ENCODE assay signal across 21 cellular contexts in genomic region chr16:59612094-59612493, GRCh38.
DNase-seq lines count a peak whose midpoint lies in the region; ATAC-seq and TF ChIP-seq lines count a peak whose summit lies in the region.
"Had no signal": no experiment of that assay in that cellular context is flagged by ENCODE, and none has a peak within 500 bp of the region (broad histone marks: within the 10 kb centered on the region; RNA-seq: fewer than 3 reads in every experiment).

No MANE protein-coding gene starts in this region.

- no peak overlapping the region for H2BK120ac ChIP-seq in H9 (ENCODE audit: low read depth, low read length, poor library complexity, severe bottlenecking)
- peak overlapping the region; percentile 96 for H2BK120ac ChIP-seq in mesendoderm (ENCODE audit: low read depth, low read length)

- no peaks in the 10 kb centered on the region for H3K23me2 ChIP-seq in H9 (ENCODE audit: insufficient read length, low read depth, low read length, poor library complexity, severe bottlenecking)

- H2BK20ac ChIP-seq in H9 (ENCODE audit: low read depth, low read length, poor library complexity, severe bottlenecking), result no peak overlapping the region

- H3K79me1 ChIP-seq in H9 (ENCODE audit: insufficient read depth, low read depth, low read length, poor library complexity, severe bottlenecking), result no peaks in the 10 kb centered on the region
- H3K79me1 ChIP-seq in mesendoderm (ENCODE audit: low read length), result no peaks in the 10 kb centered on the region

- no peak overlapping the region for H4K5ac ChIP-seq in H9 (ENCODE audit: insufficient read length, low read depth, low read length)
- H4K5ac ChIP-seq in mesendoderm (ENCODE audit: low read length), result no peak overlapping the region

- no CpG with 5 or more reads among the region's 3 CpGs for WGBS in H9 (ENCODE audit: extremely low coverage, insufficient read length, low lambda C conversion rate)
- WGBS in endodermal cell (ENCODE audit: insufficient coverage in 1 of 2, insufficient read length in 1 of 2), 2 experiments, result 29% methylated on average over 1 of the region's 3 CpGs; no CpG with 5 or more reads in 1 of the 2 experiments
- WGBS in mesendoderm (ENCODE audit: extremely low coverage, insufficient coverage, low lambda C conversion rate), result no CpG with 5 or more reads among the region's 3 CpGs

- H2BK5ac ChIP-seq in H9 (ENCODE audit: insufficient read length, low read length) (no peak overlapping the region), mesendoderm (ENCODE audit: low read length) (no peak overlapping the region)

- H2AK5ac ChIP-seq in H9 (ENCODE audit: insufficient read length, low read length) (no peak overlapping the region), mesendoderm (ENCODE audit: low read length) (no peak overlapping the region)

- H3K79me2 ChIP-seq in H9 (ENCODE audit: insufficient read depth, low read length), result no peaks in the 10 kb centered on the region
- no peaks in the 10 kb centered on the region for H3K79me2 ChIP-seq in mesendoderm (ENCODE audit: control insufficient read depth, insufficient read depth, low read length)

- DNase-seq in H9 (peak; percentile 32), endodermal cell (peak; percentile 60), mesendoderm (no peak), osteocyte (ENCODE audit: extremely low spot score, unreplicated experiment) (no peak), medulla oblongata (ENCODE audit: extremely low spot score) (no peak)
- DNase-seq: 8988T; ACHN; AML-193; BE2C; CD4-positive, alpha-beta T cell; CD8-positive, alpha-beta memory T cell; DMS 273 treated with DMSO at 0.1 percent for 48 hours; DMS79; EL; GOT3 had no signal

- no peak overlapping the region for H4K91ac ChIP-seq in H9 (ENCODE audit: insufficient read length, low read depth, low read length)

- no peak overlapping the region for H3K23ac ChIP-seq in H9 (ENCODE audit: insufficient read length, low read depth, low read length)
- no peak overlapping the region for H3K23ac ChIP-seq in mesendoderm (ENCODE audit: low read length)

- no peak overlapping the region for H3T11ph ChIP-seq in H9 (ENCODE audit: low read length)

- H3K4ac ChIP-seq in H9 (ENCODE audit: low read depth, low read length), result no peak overlapping the region
- H3K4ac ChIP-seq in mesendoderm (ENCODE audit: low read depth, low read length), result peak overlapping the region; percentile 70

- no peak for ATAC-seq in HG02884 (IDR thresholded peaks at IDR 0.05; ENCODE audit: unreplicated experiment)
- ATAC-seq: A549, HCT116 had no signal

- H3K4me3 Mint-ChIP-seq in H9, result no peak overlapping the region; a peak in 1 of 5 replicates
- no peak overlapping the region for H3K4me3 Mint-ChIP-seq in endodermal cell
- H3K4me3 Mint-ChIP-seq in osteocyte (ENCODE audit: unreplicated experiment), result no peak overlapping the region
- H3K4me3 Mint-ChIP-seq: CD14-positive monocyte; CD4-positive, alpha-beta T cell; CD8-positive, alpha-beta memory T cell had no signal

- H3K36me3 ChIP-seq in HUES6 (ENCODE audit: control insufficient read depth, insufficient read depth, low read length) (no peaks in the 10 kb centered on the region), endodermal cell (ENCODE audit: control insufficient read depth, insufficient read depth, low read length) (no peaks in the 10 kb centered on the region), mesendoderm (ENCODE audit: control insufficient read depth, insufficient read depth, low read length) (no peaks in the 10 kb centered on the region)
- H3K36me3 ChIP-seq: BE2C; BLaER1 treated with 17β-estradiol and CSF1 and Interleukin-3, amounts not matched to agents 10 nM and 100 nM had no signal

- no peak overlapping the region for H2BK12ac ChIP-seq in H9 (ENCODE audit: insufficient read length, low read depth, low read length)

- H3K9me3 ChIP-seq in H9 (ENCODE audit: control insufficient read depth, low read depth, low read length), result no peaks in the 10 kb centered on the region
- H3K9me3 ChIP-seq in HUES6 (ENCODE audit: control insufficient read depth, insufficient read depth, low read depth, low read length), result no peaks in the 10 kb centered on the region; the same call in 1 of the 2 replicates
- no peaks in the 10 kb centered on the region for H3K9me3 ChIP-seq in endodermal cell (ENCODE audit: control insufficient read depth, low read length)
- H3K9me3 ChIP-seq: A549; BE2C; BLaER1 treated with 17β-estradiol and CSF1 and Interleukin-3, amounts not matched to agents 10 nM and 100 nM had no signal

- H2BK15ac ChIP-seq in H9 (ENCODE audit: low read depth, low read length), result no peak overlapping the region
- peak overlapping the region; percentile 36 for H2BK15ac ChIP-seq in mesendoderm (replicated peaks; ENCODE audit: low read depth)

- H3K27ac Mint-ChIP-seq in H9 (peak overlapping the region in 1 of 3 experiments; percentile 65; a peak in 1 of 7 replicates), endodermal cell (no peak overlapping the region), osteocyte (ENCODE audit: unreplicated experiment) (no peak overlapping the region)
- H3K27ac Mint-ChIP-seq: CD14-positive monocyte; CD4-positive, alpha-beta T cell; CD8-positive, alpha-beta memory T cell had no signal

- no peak overlapping the region for H4K8ac ChIP-seq in H9 (replicated peaks; ENCODE audit: insufficient read length, low read depth, low read length)
- peak overlapping the region; percentile 76 for H4K8ac ChIP-seq in mesendoderm (ENCODE audit: low read depth, low read length)

- H3K4me3 ChIP-seq in HUES6 (ENCODE audit: low read depth, low read length) (peak overlapping the region; percentile 37; the same call in 1 of the 2 replicates), endodermal cell (ENCODE audit: low read length) (no peak overlapping the region), mesendoderm (ENCODE audit: low read length) (no peak overlapping the region)
- H3K4me3 ChIP-seq: A549; BLaER1 treated with 17β-estradiol and CSF1 and Interleukin-3, amounts not matched to agents 10 nM and 100 nM had no signal

- H3K27me3 Mint-ChIP-seq in H9 (ENCODE audit: low read depth), result peaks cover 18% of the 10 kb centered on the region
- H3K27me3 Mint-ChIP-seq in endodermal cell (ENCODE audit: insufficient read depth), result no peaks in the 10 kb centered on the region
- H3K27me3 Mint-ChIP-seq in osteocyte (ENCODE audit: unreplicated experiment), result no peaks in the 10 kb centered on the region
- H3K27me3 Mint-ChIP-seq: CD4-positive, alpha-beta T cell; CD8-positive, alpha-beta memory T cell had no signal

- H3K9ac ChIP-seq in H9 (ENCODE audit: extremely low read depth, insufficient read length, low read length) (no peak overlapping the region), HUES6 (ENCODE audit: low read length) (peak overlapping the region; percentile 58), endodermal cell (ENCODE audit: extremely low read depth, low read length, poor library complexity, severe bottlenecking) (no peak overlapping the region), mesendoderm (ENCODE audit: low read length) (no peak overlapping the region)
- H3K9ac ChIP-seq: BLaER1 treated with 17β-estradiol and CSF1 and Interleukin-3, amounts not matched to agents 10 nM and 100 nM had no signal

- H3K27ac ChIP-seq in H9 (ENCODE audit: insufficient read length, low read depth, low read length) (no peak overlapping the region), HUES6 (ENCODE audit: low read depth, low read length) (peak overlapping the region; percentile 61; the same call in 1 of the 2 replicates), endodermal cell (ENCODE audit: low read depth, low read length) (no peak overlapping the region), mesendoderm (ENCODE audit: low read depth, low read length) (no peak overlapping the region)
- H3K27ac ChIP-seq: A549; BLaER1 treated with 17β-estradiol and CSF1 and Interleukin-3, amounts not matched to agents 10 nM and 100 nM had no signal

- H3K56ac ChIP-seq in H9 (ENCODE audit: insufficient read length, low read depth, low read length) (no peak overlapping the region), mesendoderm (ENCODE audit: low read length) (no peak overlapping the region)

- H3K4me2 ChIP-seq in H9 (ENCODE audit: insufficient read depth, insufficient read length, low read length), result no peak overlapping the region
- no peak overlapping the region for H3K4me2 ChIP-seq in mesendoderm (ENCODE audit: low read length)
- H3K4me2 ChIP-seq: A549 had no signal

- H3K36me3 Mint-ChIP-seq in H9 (ENCODE audit: insufficient read depth in 1 of 3, low read depth in 3 of 3) (no peaks in the 10 kb centered on the region), endodermal cell (ENCODE audit: low read depth) (no peaks in the 10 kb centered on the region), osteocyte (ENCODE audit: unreplicated experiment) (no peaks in the 10 kb centered on the region)
- H3K36me3 Mint-ChIP-seq: CD14-positive monocyte; CD8-positive, alpha-beta memory T cell had no signal

- H3K14ac ChIP-seq in H9 (ENCODE audit: insufficient read depth, low read length), result no peak overlapping the region

- no peaks in the 10 kb centered on the region for H4K20me1 ChIP-seq in H9 (ENCODE audit: control insufficient read depth, insufficient read depth, insufficient read length)
- H4K20me1 ChIP-seq: BLaER1 treated with 17β-estradiol and CSF1 and Interleukin-3, amounts not matched to agents 10 nM and 100 nM had no signal

- no peak overlapping the region for H2AFZ ChIP-seq in H9 (ENCODE audit: low read length)

- H3K27me3 ChIP-seq in H9 (ENCODE audit: insufficient read depth, low read length) (no peaks in the 10 kb centered on the region), HUES6 (ENCODE audit: control insufficient read depth, insufficient read depth, low read length) (peaks cover 32% of the 10 kb centered on the region; the same call in 1 of the 2 replicates), endodermal cell (ENCODE audit: control insufficient read depth, insufficient read depth, low read length, poor library complexity, severe bottlenecking) (peaks cover 6% of the 10 kb centered on the region), mesendoderm (ENCODE audit: insufficient read depth, low read length, poor library complexity) (no peaks in the 10 kb centered on the region)
- H3K27me3 ChIP-seq: BE2C; BLaER1 treated with 17β-estradiol and CSF1 and Interleukin-3, amounts not matched to agents 10 nM and 100 nM had no signal

- TF ChIP-seq CTCF in H9 (conservative IDR thresholded peaks at IDR 0.05) (no peak), endodermal cell (conservative IDR thresholded peaks at IDR 0.05) (no peak), osteocyte (IDR thresholded peaks at IDR 0.05) (no peak)

- H3K4me1 ChIP-seq in H9 (ENCODE audit: insufficient read depth, low read length) (no peaks in the 10 kb centered on the region; the same call in 1 of the 2 replicates), HUES6 (ENCODE audit: control insufficient read depth, insufficient read depth, low read length) (peaks cover 41% of the 10 kb centered on the region), endodermal cell (ENCODE audit: control insufficient read depth, insufficient read depth, low read length) (peaks cover 4% of the 10 kb centered on the region), mesendoderm (ENCODE audit: control insufficient read depth, low read depth, low read length) (peaks cover 2% of the 10 kb centered on the region)
- H3K4me1 ChIP-seq: A549, BE2C had no signal

- H3K4me1 Mint-ChIP-seq in H9, result peaks cover 17 to 30% of the 10 kb centered on the region in 2 experiments
- H3K4me1 Mint-ChIP-seq in endodermal cell, result peaks cover 47% of the 10 kb centered on the region
- H3K4me1 Mint-ChIP-seq in osteocyte (ENCODE audit: unreplicated experiment), result no peaks in the 10 kb centered on the region
- H3K4me1 Mint-ChIP-seq: CD14-positive monocyte; CD8-positive, alpha-beta memory T cell had no signal

- H3K9me3 Mint-ChIP-seq in H9 (no peaks in the 10 kb centered on the region), endodermal cell (no peaks in the 10 kb centered on the region), osteocyte (ENCODE audit: unreplicated experiment) (no peaks in the 10 kb centered on the region)
- H3K9me3 Mint-ChIP-seq: CD4-positive, alpha-beta T cell had no signal

- no peak overlapping the region for H3K18ac ChIP-seq in H9 (ENCODE audit: insufficient read length, low read depth, low read length)
- H3K18ac ChIP-seq in mesendoderm (ENCODE audit: low read length), result peak overlapping the region; percentile 96

Comparison
In these comparisons a context has a peak if more than half of its experiments do, and no peak if none do; other contexts are left out.
1. DNase-seq: peak in H9 (single experiment) and endodermal cell (single experiment); none in mesendoderm (single experiment), osteocyte (single experiment) and medulla oblongata (single experiment).